In the genomic region with DNA sequence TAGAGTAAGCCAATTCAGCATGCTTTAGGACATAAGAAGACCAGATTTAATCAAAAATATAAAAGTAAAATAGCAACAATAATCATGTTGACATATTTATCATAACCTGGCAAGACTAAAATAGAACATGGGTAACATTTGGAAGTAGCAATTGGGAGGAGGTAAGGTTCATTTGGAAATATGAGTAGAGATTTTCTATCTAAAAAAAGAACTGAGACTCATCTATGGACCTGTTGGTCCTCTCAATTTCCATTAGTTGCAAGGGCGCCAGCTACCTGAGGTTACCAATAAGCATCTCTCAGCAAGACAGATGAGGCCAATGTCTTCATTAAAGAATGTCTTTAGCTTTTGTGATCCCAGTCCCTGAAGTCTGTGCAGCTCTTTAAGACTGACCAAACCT, we compare ENCODE assay signal across 38 cellular contexts.
"Had no signal": no experiment of that assay in that cellular context is flagged by ENCODE, and none has a peak within 500 bp of the region (broad histone marks: within the 10 kb centered on the region; RNA-seq: fewer than 3 reads in every experiment).

No MANE protein-coding gene starts in this region.

- H3K4me1 ChIP-seq: ascending aorta had no signal

- H3K27me3 ChIP-seq: ascending aorta, cardiac muscle cell had no signal

- H3K4me3 ChIP-seq: ascending aorta, cardiac muscle cell had no signal

- H3K9me3 ChIP-seq: ascending aorta had no signal

- H3K36me3 ChIP-seq: ascending aorta, cardiac muscle cell, WERI-Rb-1 had no signal

- H3K27ac ChIP-seq: ascending aorta, cardiac muscle cell, WERI-Rb-1 had no signal

- ATAC-seq: activated CD4-positive, alpha-beta T cell treated with anti-CD3 and anti-CD28 coated beads for 36 hours; activated CD4-positive, CD25-positive, alpha-beta regulatory T cell treated with anti-CD3 and anti-CD28 coated beads, Interleukin-2, amount 50 U/mL, for 24 hours; activated CD8-positive, alpha-beta memory T cell treated with anti-CD3 and anti-CD28 coated beads, Interleukin-2, amount 10 ng/mL, durations not matched to agents 7 days and 5 days; activated CD8-positive, alpha-beta T cell treated with anti-CD3 and anti-CD28 coated beads, Interleukin-2, amount 10 ng/mL, durations not matched to agents 7 days and 5 days; activated naive CD8-positive, alpha-beta T cell treated with anti-CD3 and anti-CD28 coated beads, Interleukin-2, amount 50 U/mL, for 24 hours; WTC11 had no signal

- H3K4me3 Mint-ChIP-seq: activated CD4-positive, alpha-beta memory T cell treated with anti-CD3 and anti-CD28 coated beads, Interleukin-2, amount 10 ng/mL, durations not matched to agents 7 days and 5 days; activated CD4-positive, alpha-beta T cell treated with anti-CD3 and anti-CD28 coated beads for 36 hours; activated CD4-positive, alpha-beta T cell treated with anti-CD3 and anti-CD28 coated beads, Interleukin-2, amount 10 ng/mL, durations not matched to agents 7 days and 5 days; activated CD8-positive, alpha-beta memory T cell treated with anti-CD3 and anti-CD28 coated beads, Interleukin-2, amount 10 ng/mL, durations not matched to agents 7 days and 5 days; activated CD8-positive, alpha-beta T cell treated with anti-CD3 and anti-CD28 coated beads, Interleukin-2, amount 10 ng/mL, durations not matched to agents 7 days and 5 days; activated naive CD4-positive, alpha-beta T cell treated with anti-CD3 and anti-CD28 coated beads, Interleukin-2, amount 10 ng/mL, durations not matched to agents 7 days and 5 days; activated naive CD4-positive, alpha-beta T cell treated with anti-CD3 and anti-CD28 coated beads, Interleukin-2, amount 50 U/mL, for 24 hours; activated naive CD8-positive, alpha-beta T cell; activated naive CD8-positive, alpha-beta T cell treated with anti-CD3 and anti-CD28 coated beads, Interleukin-2, amount 10 ng/mL, durations not matched to agents 7 days and 5 days; activated naive CD8-positive, alpha-beta T cell treated with anti-CD3 and anti-CD28 coated beads, Interleukin-2, amount 50 U/mL, for 24 hours; activated T-cell treated with anti-CD3 and anti-CD28 coated beads, Interleukin-2, amount 50 U/mL, for 24 hours; brain; central memory CD8-positive, alpha-beta T cell; T-helper 1 cell treated with Interleukin-12 subunit alpha and Interleukin-12 subunit beta and Interleukin-4 antibody, amounts not matched to agents 30 μg/mL and 1 μg/mL, for 36 hours; T-helper 2 cell treated with Interferon-gamma antibody and Interleukin-4, amounts not matched to agents 5 μg/mL and 100 μg/mL, for 36 hours; WTC11 had no signal

- DNase-seq: activated CD4-positive, alpha-beta memory T cell treated with anti-CD3 and anti-CD28 coated beads, Interleukin-2, amount 10 ng/mL, durations not matched to agents 7 days and 5 days; activated CD4-positive, alpha-beta T cell treated with anti-CD3 and anti-CD28 coated beads for 1 hour; activated CD4-positive, alpha-beta T cell treated with anti-CD3 and anti-CD28 coated beads for 36 hours; activated CD4-positive, alpha-beta T cell treated with anti-CD3 and anti-CD28 coated beads for 48 hours; activated CD4-positive, alpha-beta T cell treated with anti-CD3 and anti-CD28 coated beads, Interleukin-2, amount 10 ng/mL, durations not matched to agents 7 days and 5 days; activated CD4-positive, alpha-beta T cell treated with anti-CD3 and anti-CD28 coated beads, Interleukin-2, amount 50 U/mL, for 48 hours; activated CD4-positive, CD25-positive, alpha-beta regulatory T cell; activated CD8-positive, alpha-beta memory T cell treated with anti-CD3 and anti-CD28 coated beads for 24 hours; activated CD8-positive, alpha-beta memory T cell treated with anti-CD3 and anti-CD28 coated beads, Interleukin-2, amount 10 ng/mL, durations not matched to agents 7 days and 5 days; activated CD8-positive, alpha-beta memory T cell treated with anti-CD3 and anti-CD28 coated beads, Interleukin-2, amount 50 U/mL, for 48 hours; activated CD8-positive, alpha-beta T cell treated with anti-CD3 and anti-CD28 coated beads, Interleukin-2, amount 10 ng/mL, durations not matched to agents 7 days and 5 days; activated effector memory CD4-positive, alpha-beta T cell treated with Interleukin-2 at 50 U/mL for 16 hours; activated gamma-delta T cell; activated naive CD4-positive, alpha-beta T cell treated with anti-CD3 and anti-CD28 coated beads, Interleukin-2, amount 10 ng/mL, durations not matched to agents 7 days and 5 days; activated naive CD4-positive, alpha-beta T cell treated with Interleukin-2 at 50 U/mL for 16 hours; activated naive CD8-positive, alpha-beta T cell treated with anti-CD3 and anti-CD28 coated beads, Interleukin-2, amount 10 ng/mL, durations not matched to agents 7 days and 5 days; activated naive CD8-positive, alpha-beta T cell treated with anti-CD3 and anti-CD28 coated beads, Interleukin-2, amount 50 U/mL, for 24 hours; activated T-cell treated with anti-CD3 and anti-CD28 coated beads, Interleukin-2, amount 50 U/mL, for 24 hours; activated T-cell treated with anti-CD3 and anti-CD28 coated beads, Interleukin-2, amount 50 U/mL, for 48 hours; amygdala; anterior cingulate cortex; caudate nucleus; cerebellar nuclear complex; T-helper 1 cell; T-helper 2 cell; T-helper 9 cell; WERI-Rb-1 had no signal

- H3K9me3 Mint-ChIP-seq: activated naive CD4-positive, alpha-beta T cell treated with anti-CD3 and anti-CD28 coated beads, Interleukin-2, amount 50 U/mL, for 24 hours; activated naive CD8-positive, alpha-beta T cell treated with anti-CD3 and anti-CD28 coated beads, Interleukin-2, amount 50 U/mL, for 24 hours; activated T-cell treated with anti-CD3 and anti-CD28 coated beads, Interleukin-2, amount 50 U/mL, for 24 hours; activated T-helper 2 cell treated with anti-CD3 and anti-CD28 coated beads, Interferon-gamma antibody, Interleukin-2, Interleukin-4, amounts not matched to agents 10 μg/mL and 5 μg/mL and 100 μg/mL, durations not matched to agents 14 hours and 24 hours and 36 hours; brain; central memory CD8-positive, alpha-beta T cell; T-helper 2 cell treated with Interferon-gamma antibody and Interleukin-4, amounts not matched to agents 5 μg/mL and 100 μg/mL, for 36 hours had no signal

- H3K4me1 Mint-ChIP-seq: activated CD4-positive, alpha-beta T cell treated with anti-CD3 and anti-CD28 coated beads for 36 hours; central memory CD8-positive, alpha-beta T cell had no signal

- H3K27ac Mint-ChIP-seq: activated CD4-positive, alpha-beta memory T cell treated with anti-CD3 and anti-CD28 coated beads, Interleukin-2, amount 10 ng/mL, durations not matched to agents 7 days and 5 days; activated CD4-positive, alpha-beta T cell treated with anti-CD3 and anti-CD28 coated beads for 36 hours; activated CD4-positive, alpha-beta T cell treated with anti-CD3 and anti-CD28 coated beads, Interleukin-2, amount 10 ng/mL, durations not matched to agents 7 days and 5 days; activated CD8-positive, alpha-beta memory T cell treated with anti-CD3 and anti-CD28 coated beads, Interleukin-2, amount 10 ng/mL, durations not matched to agents 7 days and 5 days; activated CD8-positive, alpha-beta T cell treated with anti-CD3 and anti-CD28 coated beads, Interleukin-2, amount 10 ng/mL, durations not matched to agents 7 days and 5 days; activated naive CD4-positive, alpha-beta T cell treated with anti-CD3 and anti-CD28 coated beads, Interleukin-2, amount 10 ng/mL, durations not matched to agents 7 days and 5 days; activated naive CD4-positive, alpha-beta T cell treated with anti-CD3 and anti-CD28 coated beads, Interleukin-2, amount 50 U/mL, for 24 hours; activated naive CD8-positive, alpha-beta T cell; activated naive CD8-positive, alpha-beta T cell treated with anti-CD3 and anti-CD28 coated beads, Interleukin-2, amount 10 ng/mL, durations not matched to agents 7 days and 5 days; activated naive CD8-positive, alpha-beta T cell treated with anti-CD3 and anti-CD28 coated beads, Interleukin-2, amount 50 U/mL, for 24 hours; activated T-cell treated with anti-CD3 and anti-CD28 coated beads, Interleukin-2, amount 50 U/mL, for 24 hours; activated T-helper 2 cell treated with anti-CD3 and anti-CD28 coated beads, Interferon-gamma antibody, Interleukin-2, Interleukin-4, amounts not matched to agents 10 μg/mL and 5 μg/mL and 100 μg/mL, durations not matched to agents 14 hours and 24 hours and 36 hours; brain; T-helper 1 cell treated with Interleukin-12 subunit alpha and Interleukin-12 subunit beta and Interleukin-4 antibody, amounts not matched to agents 30 μg/mL and 1 μg/mL, for 36 hours; T-helper 2 cell treated with Interferon-gamma antibody and Interleukin-4, amounts not matched to agents 5 μg/mL and 100 μg/mL, for 36 hours; WTC11 had no signal

- H3K36me3 Mint-ChIP-seq: activated naive CD4-positive, alpha-beta T cell treated with anti-CD3 and anti-CD28 coated beads, Interleukin-2, amount 50 U/mL, for 24 hours; activated naive CD8-positive, alpha-beta T cell; brain; WTC11 had no signal
